ENCODE assay signal across 8 cellular contexts in the genomic region with DNA sequence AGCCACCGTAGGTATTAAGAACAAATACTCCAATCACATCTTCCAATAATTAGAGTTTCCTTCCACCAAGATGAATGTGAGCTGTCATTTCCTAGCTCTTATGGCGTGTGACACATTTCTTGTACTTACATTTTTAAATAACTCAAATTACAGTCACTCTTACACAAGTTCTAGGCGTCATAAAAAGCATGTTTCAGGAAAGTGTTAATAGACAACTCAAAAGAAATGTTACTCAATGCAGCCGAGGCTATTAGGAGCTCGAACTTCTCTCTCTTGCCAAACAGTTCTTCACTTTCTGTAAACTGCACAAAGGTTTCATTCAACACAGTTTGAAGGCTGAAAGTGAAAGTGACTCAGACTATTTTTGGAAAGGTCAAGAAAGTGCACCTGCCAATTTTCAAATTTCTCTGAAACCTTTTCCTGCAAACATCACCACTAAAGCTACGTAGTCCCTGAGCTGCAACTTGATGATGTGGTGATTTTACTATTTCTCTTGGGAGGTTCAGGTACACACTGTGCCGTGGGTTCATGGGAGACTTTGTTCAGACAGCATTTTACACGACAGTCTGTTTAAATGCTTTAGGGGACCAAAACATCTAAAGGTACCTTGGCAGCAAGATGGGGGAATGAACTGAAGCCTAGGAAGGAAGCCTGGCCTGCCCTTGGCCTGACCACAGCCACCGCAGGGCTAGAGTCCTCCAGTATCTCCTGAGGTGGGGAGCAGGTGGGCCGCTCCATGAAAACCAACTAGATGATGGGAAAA.
DNase-seq lines count a peak whose midpoint lies in the region; ATAC-seq and FAIRE-seq lines count a peak whose summit lies in the region.

No MANE protein-coding gene starts in this region.

- H3K9me3 Mint-ChIP-seq in CD4-positive, CD25-positive, alpha-beta regulatory T cell, result peaks cover 0 to 4% (median 0%) of the 10 kb centered on the region in 7 donors
- H3K9me3 Mint-ChIP-seq in activated naive CD8-positive, alpha-beta T cell (ENCODE audit: low read depth), result no peaks in the 10 kb centered on the region

- no peak overlapping the region for H3K27ac ChIP-seq in CD4-positive, CD25-positive, alpha-beta regulatory T cell (ENCODE audit: insufficient read depth, low read length, poor library complexity, severe bottlenecking)
- peak overlapping the region; percentile 85 for H3K27ac ChIP-seq in thymus (ENCODE audit: low read depth)

- peak overlapping the region; percentile 48 to 83 (median 79) for H3K27ac Mint-ChIP-seq in CD4-positive, CD25-positive, alpha-beta regulatory T cell
- peak overlapping the region; percentile 99 for H3K27ac Mint-ChIP-seq in activated naive CD8-positive, alpha-beta T cell

- H3K4me1 ChIP-seq in CD4-positive, CD25-positive, alpha-beta regulatory T cell (ENCODE audit: control insufficient read depth, insufficient read depth, low read length, poor library complexity, severe bottlenecking), result peaks cover 10% of the 10 kb centered on the region
- H3K4me1 ChIP-seq in thymus (ENCODE audit: control insufficient read depth, insufficient read depth, low read length), result peaks cover 9% of the 10 kb centered on the region

- FAIRE-seq in islet of Langerhans (lab: Jason Lieb, UNC), result peak; percentile 88

- 16% methylated on average over 10 of the region's 10 CpGs for WGBS in thymus

- peaks cover 0 to 2% of the 10 kb centered on the region in 2 experiments for H3K9me3 ChIP-seq in CD4-positive, CD25-positive, alpha-beta regulatory T cell (ENCODE audit: control insufficient read depth in 2 of 2, low read length in 2 of 2)
- H3K9me3 ChIP-seq in thymus (ENCODE audit: control insufficient read depth), result no peaks in the 10 kb centered on the region

- H3K36me3 ChIP-seq in CD4-positive, CD25-positive, alpha-beta regulatory T cell (ENCODE audit: control insufficient read depth, insufficient read depth, low read length), result no peaks in the 10 kb centered on the region
- peaks cover 1% of the 10 kb centered on the region for H3K36me3 ChIP-seq in thymus (ENCODE audit: control insufficient read depth, insufficient read depth)

- peak overlapping the region in 2 of 4 donors; percentile 71 to 78 for H3K4me3 Mint-ChIP-seq in CD4-positive, CD25-positive, alpha-beta regulatory T cell
- H3K4me3 Mint-ChIP-seq in activated naive CD8-positive, alpha-beta T cell, result peak overlapping the region; percentile 75

- DNase-seq in CD4-positive, CD25-positive, alpha-beta regulatory T cell, result peak in 2 of 3 donors; percentile 9 to 70
- DNase-seq in HuH-7 (ENCODE audit: low spot score) (no peak), activated gamma-delta T cell (lab: John Stamatoyannopoulos, UW) (no peak)

- peak overlapping the region; percentile 62 for H3K4me3 ChIP-seq in CD4-positive, CD25-positive, alpha-beta regulatory T cell (ENCODE audit: low read depth, low read length)
- H3K4me3 ChIP-seq in thymus (ENCODE audit: low read length), result no peak overlapping the region

- H3K4me1 Mint-ChIP-seq in CD4-positive, CD25-positive, alpha-beta regulatory T cell, result peaks cover 11 to 20% (median 19%) of the 10 kb centered on the region in 4 donors
- H3K4me1 Mint-ChIP-seq in activated naive CD8-positive, alpha-beta T cell (ENCODE audit: low read depth), result peaks cover 61% of the 10 kb centered on the region

- H3K27me3 ChIP-seq in CD4-positive, CD25-positive, alpha-beta regulatory T cell (ENCODE audit: control insufficient read depth, insufficient read depth, low read length), result no peaks in the 10 kb centered on the region
- H3K27me3 ChIP-seq in thymus (ENCODE audit: control insufficient read depth, insufficient read depth), result no peaks in the 10 kb centered on the region

- peaks cover 25% of the 10 kb centered on the region for H3K27me3 Mint-ChIP-seq in CD4-positive, CD25-positive, alpha-beta regulatory T cell
- H3K27me3 Mint-ChIP-seq in activated naive CD8-positive, alpha-beta T cell, result no peaks in the 10 kb centered on the region

- H3K36me3 Mint-ChIP-seq in CD4-positive, CD25-positive, alpha-beta regulatory T cell, result peaks cover 1% of the 10 kb centered on the region
- H3K36me3 Mint-ChIP-seq in activated naive CD8-positive, alpha-beta T cell, result no peaks in the 10 kb centered on the region

- peak; percentile 64 to 72 for ATAC-seq in CD4-positive, CD25-positive, alpha-beta regulatory T cell (ENCODE audit: low read depth in 2 of 2)
- ATAC-seq in GM19452 (IDR thresholded peaks at IDR 0.05; ENCODE audit: unreplicated experiment) (peak; percentile 86), HG03469 (IDR thresholded peaks at IDR 0.05; ENCODE audit: unreplicated experiment) (peak; percentile 65)

Comparison
In these comparisons a context has a peak if more than half of its experiments do, and no peak if none do; other contexts are left out.
1. DNase-seq: peak in CD4-positive, CD25-positive, alpha-beta regulatory T cell (2 of 3); none in HuH-7 (single experiment) and activated gamma-delta T cell (single experiment).
2. Peak in every context shown above with its lines, with median percentiles within 50 percentile points of each other: ATAC-seq.